26 cellular contexts compared by ENCODE assay signal in genomic region chr22:28728621-28729313, GRCh38. TPM values are rescaled to one million over a fixed set of nuclear protein-coding genes. Genes with fewer than 3 reads are reported as not detected.
DNase-seq lines count a peak whose midpoint lies in the region; ATAC-seq and TF ChIP-seq lines count a peak whose summit lies in the region.
"Had no signal": no experiment of that assay in that cellular context is flagged by ENCODE, and none has a peak within 500 bp of the region (broad histone marks: within the 10 kb centered on the region; RNA-seq: fewer than 3 reads in every experiment).

No MANE protein-coding gene starts in this region.

- H3K4me3 ChIP-seq in GM23248 (no peak overlapping the region), fibroblast of villous mesenchyme (ENCODE audit: low read depth, low read length) (no peak overlapping the region), adrenal gland (no peak overlapping the region), gastrocnemius medialis (no peak overlapping the region)
- H3K4me3 ChIP-seq: cardiac muscle cell, heart left ventricle, lung, prostate gland, sigmoid colon had no signal

- H3K9me3 ChIP-seq in GM23248 (ENCODE audit: low read depth) = no peaks in the 10 kb centered on the region
- H3K9me3 ChIP-seq in adrenal gland (replicated peaks in 1 of 3) = no peaks in the 10 kb centered on the region
- H3K9me3 ChIP-seq in gastrocnemius medialis = no peaks in the 10 kb centered on the region
- H3K9me3 ChIP-seq: heart left ventricle, prostate gland, sigmoid colon had no signal

- no peaks in the 10 kb centered on the region for H3F3A ChIP-seq in GM23248 (ENCODE audit: insufficient read depth)

- H3K9ac ChIP-seq in GM23248 = no peak overlapping the region

- H3K27me3 Mint-ChIP-seq in progenitor cell of endocrine pancreas = no peaks in the 10 kb centered on the region
- H3K27me3 Mint-ChIP-seq: activated CD8-positive, alpha-beta memory T cell treated with anti-CD3 and anti-CD28 coated beads, Interleukin-2, amount 10 ng/mL, durations not matched to agents 7 days and 5 days; stimulated activated memory B cell treated with anti-CD40 and anti-IgM and Interleukin-4, amounts not matched to agents 10 μg/mL and 1 μg/mL and 100 μg/mL, for 72 hours had no signal

- H3K27ac ChIP-seq in GM23248 = no peak overlapping the region
- H3K27ac ChIP-seq in adrenal gland = no peak overlapping the region
- H3K27ac ChIP-seq in gastrocnemius medialis = no peak overlapping the region
- H3K27ac ChIP-seq: cardiac muscle cell, heart left ventricle, prostate gland, sigmoid colon, WERI-Rb-1 had no signal

- no peak overlapping the region for H3K4me2 ChIP-seq in GM23248 (ENCODE audit: unreplicated experiment)

- ATAC-seq in gastrocnemius medialis (no peak), HG02610 (IDR thresholded peaks at IDR 0.05; ENCODE audit: unreplicated experiment) (no peak)
- ATAC-seq: activated CD8-positive, alpha-beta memory T cell treated with anti-CD3 and anti-CD28 coated beads, Interleukin-2, amount 10 ng/mL, durations not matched to agents 7 days and 5 days; heart left ventricle had no signal

- DNase-seq in GM23248 (peak; percentile 28), amniotic epithelial cell (ENCODE audit: low read depth) (peak; percentile 36), fibroblast of villous mesenchyme (ENCODE audit: low read depth) (peak; percentile 59), progenitor cell of endocrine pancreas (ENCODE audit: low spot score, unreplicated experiment) (no peak), adrenal gland (no peak), gastrocnemius medialis (no peak), NCI-H526 treated with DMSO at 0.1 percent for 48 hours (lab: John Stamatoyannopoulos, UW) (no peak)
- DNase-seq: activated CD4-positive, alpha-beta T cell treated with anti-CD3 and anti-CD28 coated beads, Interleukin-2, amount 50 U/mL, for 1 hour; activated CD8-positive, alpha-beta memory T cell treated with anti-CD3 and anti-CD28 coated beads, Interleukin-2, amount 10 ng/mL, durations not matched to agents 7 days and 5 days; activated T-cell treated with anti-CD3 and anti-CD28 coated beads, Interleukin-2, amount 50 U/mL, for 48 hours; aorta; cortex of kidney; heart left ventricle; Kasumi-1; NCI-H1694 treated with DMSO at 0.1 percent for 48 hours; NCI-H2171; NCI-H524; SHP77; sigmoid colon; stimulated activated CD4-positive, alpha-beta T cell treated with anti-CD3 and anti-CD28 coated beads, Interleukin-4, amount 100 ng/mL, for 4 hours; WERI-Rb-1 had no signal

- WGBS in GM23248 (ENCODE audit: low coverage in 1 of 2, low lambda C conversion rate in 2 of 2, missing lambda C conversion rate in 2 of 2), 2 experiments = 97 to 98% methylated on average over 10 of the region's 10 CpGs
- 92 to 95% (median 94%) methylated on average over 10 of the region's 10 CpGs for WGBS in adrenal gland, 4 donors

- intact Hi-C loops in adrenal gland (cut with DNase I) (no loop called here), gastrocnemius medialis (cut with DNase I; ENCODE audit: low total_unique reads) (no loop called here)

- H2AFZ ChIP-seq in GM23248 = no peak overlapping the region

- H3K36me3 Mint-ChIP-seq in progenitor cell of endocrine pancreas (ENCODE audit: insufficient read depth) = peaks cover 13% of the 10 kb centered on the region

- no peak for TF ChIP-seq CTCF in fibroblast of villous mesenchyme (IDR thresholded peaks at IDR 0.05; ENCODE audit: insufficient read depth, low read depth, low read length)
- TF ChIP-seq CTCF in progenitor cell of endocrine pancreas (IDR thresholded peaks at IDR 0.05; ENCODE audit: unreplicated experiment) = no peak
- no peak for TF ChIP-seq CTCF in adrenal gland (IDR thresholded peaks at IDR 0.05)
- no peak for TF ChIP-seq CTCF in gastrocnemius medialis (IDR thresholded peaks at IDR 0.05 in 4 of 5, conservative IDR thresholded peaks at IDR 0.05 in 1 of 5)

- H3K36me3 ChIP-seq in GM23248 (ENCODE audit: low read depth) (no peaks in the 10 kb centered on the region), adrenal gland (replicated peaks in 1 of 2) (no peaks in the 10 kb centered on the region), gastrocnemius medialis (no peaks in the 10 kb centered on the region)
- H3K36me3 ChIP-seq: prostate gland, sigmoid colon had no signal

- H3K9me3 Mint-ChIP-seq in progenitor cell of endocrine pancreas (ENCODE audit: low read depth) = no peaks in the 10 kb centered on the region
- H3K9me3 Mint-ChIP-seq: stimulated activated memory B cell treated with anti-CD40 and anti-IgM and Interleukin-4, amounts not matched to agents 10 μg/mL and 1 μg/mL and 100 μg/mL, for 72 hours had no signal

- no peaks in the 10 kb centered on the region for H3K4me1 ChIP-seq in GM23248 (ENCODE audit: insufficient read depth)
- no peaks in the 10 kb centered on the region for H3K4me1 ChIP-seq in adrenal gland (replicated peaks in 1 of 2)
- no peaks in the 10 kb centered on the region for H3K4me1 ChIP-seq in gastrocnemius medialis
- H3K4me1 ChIP-seq: heart left ventricle, prostate gland, sigmoid colon had no signal

- TF ChIP-seq POLR2A in adrenal gland (IDR thresholded peaks at IDR 0.05) (no peak), gastrocnemius medialis (IDR thresholded peaks at IDR 0.05) (no peak)

- H3K79me2 ChIP-seq in GM23248 (ENCODE audit: insufficient read depth) = no peaks in the 10 kb centered on the region

- H3K27me3 ChIP-seq in GM23248 (replicated peaks; ENCODE audit: insufficient read depth) (no peaks in the 10 kb centered on the region), adrenal gland (no peaks in the 10 kb centered on the region), gastrocnemius medialis (no peaks in the 10 kb centered on the region)
- H3K27me3 ChIP-seq: cardiac muscle cell, heart left ventricle, sigmoid colon had no signal

- in situ Hi-C loops in GM23248 (cut with MboI) (no loop called here), gastrocnemius medialis (cut with MboI; ENCODE audit: low sequenced_read_pairs in 4 of 4) (no loop called here)

- H3K4me3 Mint-ChIP-seq in progenitor cell of endocrine pancreas (ENCODE audit: low read depth) = no peak overlapping the region
- H3K4me3 Mint-ChIP-seq: activated CD8-positive, alpha-beta memory T cell treated with anti-CD3 and anti-CD28 coated beads, Interleukin-2, amount 10 ng/mL, durations not matched to agents 7 days and 5 days; stimulated activated memory B cell treated with anti-CD40 and anti-IgM and Interleukin-4, amounts not matched to agents 10 μg/mL and 1 μg/mL and 100 μg/mL, for 72 hours had no signal

- H4K20me1 ChIP-seq in GM23248 (ENCODE audit: insufficient read depth) = no peaks in the 10 kb centered on the region

- no peaks in the 10 kb centered on the region for H3K9me2 ChIP-seq in GM23248 (ENCODE audit: insufficient read depth)

- H3K27ac Mint-ChIP-seq in progenitor cell of endocrine pancreas = peak overlapping the region; percentile 55
- H3K27ac Mint-ChIP-seq: activated CD8-positive, alpha-beta memory T cell treated with anti-CD3 and anti-CD28 coated beads, Interleukin-2, amount 10 ng/mL, durations not matched to agents 7 days and 5 days had no signal

- no peaks in the 10 kb centered on the region for H3K4me1 Mint-ChIP-seq in progenitor cell of endocrine pancreas (ENCODE audit: low read depth)

RNA-seq across cellular contexts. Expression of gene CHEK2, which starts 12.9 kb away (rescaled TPM):
- 12.2 and 22.0 TPM in 2 replicates for total RNA-seq in GM23248 (2014; rRNA removed; shearing (Covaris generic))
- polyA plus RNA-seq in GM23248 (2016; fragmentation: Nextera tagmentation; extraction: Ambion mirVana) = 19.3 and 21.8 TPM in 2 replicates
- total RNA-seq in fibroblast of villous mesenchyme = 17.4 and 22.0 TPM in 2 replicates
- total RNA-seq in progenitor cell of endocrine pancreas = 24.1 and 25.6 TPM in 2 replicates
- 10 to 100 TPM in 3 of 8 donors, 1 to 10 TPM in 5; 3.2 to 20.1 (median 9.1) TPM for total RNA-seq in adrenal gland
- polyA plus RNA-seq in adrenal gland = 10 to 100 TPM; 18.8 to 31.0 (median 23.1) TPM
- total RNA-seq in gastrocnemius medialis = 1 to 10 TPM in 3 of 4 donors, under 1 TPM in 1; 0.58 to 5.7 (median 3.7) TPM

RNA-seq across cellular contexts. Expression of gene HSCB, which starts 13.1 kb away (rescaled TPM):
- 12.0 and 21.1 TPM in 2 replicates for total RNA-seq in GM23248 (2014; rRNA removed; shearing (Covaris generic))
- polyA plus RNA-seq in GM23248 (2016; fragmentation: Nextera tagmentation; extraction: Ambion mirVana) = 23.6 and 25.9 TPM in 2 replicates
- 11.2 and 13.9 TPM in 2 replicates for total RNA-seq in fibroblast of villous mesenchyme
- total RNA-seq in progenitor cell of endocrine pancreas = 15.3 and 18.5 TPM in 2 replicates
- total RNA-seq in adrenal gland = 10 to 100 TPM; 19.7 to 48.2 (median 27.4) TPM
- polyA plus RNA-seq in adrenal gland = 10 to 100 TPM; 29.4 to 31.7 (median 29.8) TPM
- 10 to 100 TPM; 14.4 to 30.4 (median 22.9) TPM for total RNA-seq in gastrocnemius medialis

RNA-seq across cellular contexts. Expression of gene CCDC117, which starts 43.7 kb away (rescaled TPM):
- 24.2 and 25.2 TPM in 2 replicates for total RNA-seq in GM23248 (2014; rRNA removed; shearing (Covaris generic))
- polyA plus RNA-seq in GM23248 (2016; fragmentation: Nextera tagmentation; extraction: Ambion mirVana) (14.6 and 16.2 TPM in 2 replicates), adrenal gland (10 to 100 TPM in 2 of 3 donors, 1 to 10 TPM in 1; 9.0 to 38.0 (median 13.1) TPM)
- total RNA-seq in fibroblast of villous mesenchyme (21.6 and 34.5 TPM in 2 replicates), progenitor cell of endocrine pancreas (39.9 and 40.4 TPM in 2 replicates), adrenal gland (10 to 100 TPM; 16.3 to 31.0 (median 23.1) TPM), gastrocnemius medialis (10 to 100 TPM; 23.2 to 40.1 (median 30.5) TPM)

RNA-seq across cellular contexts. Expression of gene TTC28, which starts 49.1 kb away (rescaled TPM):
- total RNA-seq in GM23248 (2014; rRNA removed; shearing (Covaris generic)) = 31.4 and 41.9 TPM in 2 replicates
- 10.5 and 12.5 TPM in 2 replicates for polyA plus RNA-seq in GM23248 (2016; fragmentation: Nextera tagmentation; extraction: Ambion mirVana)
- total RNA-seq in fibroblast of villous mesenchyme = 23.3 and 27.4 TPM in 2 replicates
- total RNA-seq in progenitor cell of endocrine pancreas = 33.3 and 35.2 TPM in 2 replicates
- total RNA-seq in adrenal gland = 10 to 100 TPM; 26.1 to 75.6 (median 38.6) TPM
- 1 to 10 TPM; 3.4 to 9.6 (median 6.6) TPM for polyA plus RNA-seq in adrenal gland
- 10 to 100 TPM in 2 of 4 donors, 1 to 10 TPM in 2; 6.3 to 18.1 (median 8.4) TPM for total RNA-seq in gastrocnemius medialis

Comparison
In these comparisons a context has a peak if more than half of its experiments do, and no peak if none do; other contexts are left out.
1. DNase-seq: peak in GM23248 (single experiment), amniotic epithelial cell (single experiment) and fibroblast of villous mesenchyme (single experiment); none in progenitor cell of endocrine pancreas (single experiment), adrenal gland (0 of 7), gastrocnemius medialis (0 of 2) and NCI-H526 treated with DMSO at 0.1 percent for 48 hours (single experiment).